Comparison of ENCODE assay signal across 2 cellular contexts in the genomic region with DNA sequence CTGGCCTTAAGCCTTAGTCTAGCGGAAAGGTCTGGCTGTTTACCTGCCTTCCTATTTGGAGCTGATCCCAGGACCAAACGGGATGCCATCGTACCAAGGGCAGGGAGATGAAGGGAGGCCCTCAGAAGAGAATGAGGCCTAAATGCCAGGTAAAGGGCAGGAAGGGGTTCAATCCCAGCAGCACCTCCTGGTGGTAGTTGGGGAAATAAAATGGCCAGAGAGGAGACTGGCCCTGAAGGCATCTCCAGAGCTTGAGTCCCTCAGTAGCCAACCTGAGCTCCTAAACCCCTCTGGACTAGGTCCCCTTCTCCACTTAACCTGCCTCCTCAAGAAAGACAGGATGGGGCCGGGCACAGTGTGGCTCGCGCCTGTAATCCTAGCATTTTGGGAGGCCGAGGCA.
TF ChIP-seq lines count a peak whose summit lies in the region.

No MANE protein-coding gene starts in this region.

TF ChIP-seq in HepG2, 621 proteins besides CTCF, POLR2A, EP300 and RAD21:
- no peak for TF ChIP-seq ZNF264 (CRISPR knock-in tag; IDR thresholded peaks at IDR 0.05)
- TF ChIP-seq RXRB (CRISPR knock-in tag; IDR thresholded peaks at IDR 0.05; ENCODE audit: borderline replicate concordance): no peak
- TF ChIP-seq ZNF556 (CRISPR knock-in tag; IDR thresholded peaks at IDR 0.05; ENCODE audit: borderline replicate concordance): no peak
- TF ChIP-seq, protein P1, sequence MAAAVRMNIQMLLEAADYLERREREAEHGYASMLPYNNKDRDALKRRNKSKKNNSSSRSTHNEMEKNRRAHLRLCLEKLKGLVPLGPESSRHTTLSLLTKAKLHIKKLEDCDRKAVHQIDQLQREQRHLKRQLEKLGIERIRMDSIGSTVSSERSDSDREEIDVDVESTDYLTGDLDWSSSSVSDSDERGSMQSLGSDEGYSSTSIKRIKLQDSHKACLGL (CRISPR knock-in tag; IDR thresholded peaks at IDR 0.05): no peak

TF ChIP-seq in H1, 55 proteins besides CTCF, POLR2A, EP300 and RAD21:
- TF ChIP-seq BCL11A (IDR thresholded peaks at IDR 0.05; ENCODE audit: low read depth in 2 of 2, low read length in 2 of 2) (no peak), CTBP2 (IDR thresholded peaks at IDR 0.05; ENCODE audit: borderline replicate concordance, insufficient read depth, insufficient read length, low read length) (no peak), TEAD4 (IDR thresholded peaks at IDR 0.05; ENCODE audit: low read depth, low read length) (no peak), TCF12 (IDR thresholded peaks at IDR 0.05; ENCODE audit: low read depth, low read length) (no peak), CBX8 (IDR thresholded peaks at IDR 0.05; ENCODE audit: borderline replicate concordance, low read depth, low read length) (no peak), HDAC6 (IDR thresholded peaks at IDR 0.05; ENCODE audit: low read depth, low read length) (no peak), TBP (IDR thresholded peaks at IDR 0.05; ENCODE audit: low read depth, low read length) (no peak), YY1 (IDR thresholded peaks at IDR 0.05; ENCODE audit: low read depth, low read length) (no peak), JUND (IDR thresholded peaks at IDR 0.05; ENCODE audit: low read length) (no peak), SP4 (IDR thresholded peaks at IDR 0.05; ENCODE audit: low read length) (no peak), CHD1 (IDR thresholded peaks at IDR 0.05; ENCODE audit: low read depth, low read length) (no peak), GTF2F1 (IDR thresholded peaks at IDR 0.05; ENCODE audit: borderline replicate concordance, low read depth, low read length) (no peak), EGR1 (IDR thresholded peaks at IDR 0.05; ENCODE audit: borderline replicate concordance, low read depth, low read length) (no peak), RNF2 (IDR thresholded peaks at IDR 0.05; ENCODE audit: borderline replicate concordance, low read depth, low read length, missing control alignments, poor library complexity, severe bottlenecking) (no peak), TAF1 (IDR thresholded peaks at IDR 0.05; ENCODE audit: low read depth, low read length) (no peak)
- TF ChIP-seq, protein P2, sequence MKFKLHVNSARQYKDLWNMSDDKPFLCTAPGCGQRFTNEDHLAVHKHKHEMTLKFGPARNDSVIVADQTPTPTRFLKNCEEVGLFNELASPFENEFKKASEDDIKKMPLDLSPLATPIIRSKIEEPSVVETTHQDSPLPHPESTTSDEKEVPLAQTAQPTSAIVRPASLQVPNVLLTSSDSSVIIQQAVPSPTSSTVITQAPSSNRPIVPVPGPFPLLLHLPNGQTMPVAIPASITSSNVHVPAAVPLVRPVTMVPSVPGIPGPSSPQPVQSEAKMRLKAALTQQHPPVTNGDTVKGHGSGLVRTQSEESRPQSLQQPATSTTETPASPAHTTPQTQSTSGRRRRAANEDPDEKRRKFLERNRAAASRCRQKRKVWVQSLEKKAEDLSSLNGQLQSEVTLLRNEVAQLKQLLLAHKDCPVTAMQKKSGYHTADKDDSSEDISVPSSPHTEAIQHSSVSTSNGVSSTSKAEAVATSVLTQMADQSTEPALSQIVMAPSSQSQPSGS (IDR thresholded peaks at IDR 0.05; ENCODE audit: low read length): no peak
